ENCODE assay signal across 19 cellular contexts in genomic region chr4:141486375-141486997, GRCh38.
DNase-seq lines count a peak whose midpoint lies in the region; FAIRE-seq and TF ChIP-seq lines count a peak whose summit lies in the region.
"Had no signal": no experiment of that assay in that cellular context is flagged by ENCODE, and none has a peak within 500 bp of the region (broad histone marks: within the 10 kb centered on the region; RNA-seq: fewer than 3 reads in every experiment).

No MANE protein-coding gene starts in this region.

- peaks cover 32% of the 10 kb centered on the region for H3K9me3 Mint-ChIP-seq in mesothelial cell of epicardium

- H3K4me3 Mint-ChIP-seq in mesothelial cell of epicardium: no peak overlapping the region
- H3K4me3 Mint-ChIP-seq: activated naive CD4-positive, alpha-beta T cell treated with anti-CD3 and anti-CD28 coated beads, Interleukin-2, amount 50 U/mL, for 24 hours; CD4-positive, CD25-positive, alpha-beta regulatory T cell had no signal

- H3K9me3 ChIP-seq in MG63: no peaks in the 10 kb centered on the region; the same call in 1 of the 2 replicates
- H3K9me3 ChIP-seq in osteoblast (ENCODE audit: low read depth, low read length): peaks cover 3% of the 10 kb centered on the region

- H3K27ac ChIP-seq in osteoblast (ENCODE audit: low read depth, low read length): peak overlapping the region; percentile 53
- H3K27ac ChIP-seq: HL-60 had no signal

- FAIRE-seq in frontal cortex (lab: Jason Lieb, UNC): no peak
- FAIRE-seq: urothelium cell line had no signal

- no peaks in the 10 kb centered on the region for H3K27me3 ChIP-seq in MG63
- H3K27me3 ChIP-seq in osteoblast (ENCODE audit: insufficient read depth, low read length): no peaks in the 10 kb centered on the region

- H4K20me1 ChIP-seq in osteoblast (ENCODE audit: insufficient read depth, low read length): no peaks in the 10 kb centered on the region

- H3K4me3 ChIP-seq in MG63 (no peak overlapping the region), choroid plexus epithelial cell (ENCODE audit: low read depth, low read length) (no peak overlapping the region), osteoblast (ENCODE audit: insufficient read depth, low read length) (peak overlapping the region; percentile 1)

- H2AFZ ChIP-seq in osteoblast (ENCODE audit: low read length): peak overlapping the region; percentile 21

- no peaks in the 10 kb centered on the region for H3K36me3 Mint-ChIP-seq in mesothelial cell of epicardium
- H3K36me3 Mint-ChIP-seq: activated naive CD4-positive, alpha-beta T cell treated with anti-CD3 and anti-CD28 coated beads, Interleukin-2, amount 50 U/mL, for 24 hours; CD4-positive, CD25-positive, alpha-beta regulatory T cell had no signal

- no peak overlapping the region for H3K27ac Mint-ChIP-seq in mesothelial cell of epicardium
- H3K27ac Mint-ChIP-seq: activated naive CD4-positive, alpha-beta T cell treated with anti-CD3 and anti-CD28 coated beads, Interleukin-2, amount 50 U/mL, for 24 hours; CD4-positive, CD25-positive, alpha-beta regulatory T cell; progenitor cell of endocrine pancreas had no signal

- H3K4me1 ChIP-seq in osteoblast (ENCODE audit: insufficient read depth, low read length): peaks cover 5% of the 10 kb centered on the region

- intact Hi-C loops in head of caudate nucleus (cut with DNase I): no loop called here

- DNase-seq in AG20443 (ENCODE audit: low spot score) (peak; percentile 16), MG63 (peak; percentile 67), choroid plexus epithelial cell (ENCODE audit: low read depth) (peak; percentile 56), osteoblast (ENCODE audit: insufficient read length, low spot score, missing footprints) (peak; percentile 85), mucosa of gallbladder (ENCODE audit: low spot score) (no peak), frontal cortex (ENCODE audit: low spot score in 2 of 2) (no peak), mesothelial cell of epicardium (ENCODE audit: low spot score in 2 of 2, unreplicated experiment in 2 of 2) (no peak), head of caudate nucleus (no peak)
- DNase-seq: activated CD4-positive, CD25-positive, alpha-beta regulatory T cell; activated CD8-positive, alpha-beta memory T cell treated with anti-CD3 and anti-CD28 coated beads, Interleukin-2, amount 50 U/mL, for 48 hours; CD4-positive, CD25-positive, alpha-beta regulatory T cell; cortex of kidney; GDM1; NCI-H446; OCI-M1 had no signal

- no peaks in the 10 kb centered on the region for H3K79me2 ChIP-seq in osteoblast (ENCODE audit: insufficient read depth, low read length)

- peak overlapping the region; percentile 32 for H3K4me2 ChIP-seq in osteoblast (ENCODE audit: insufficient read depth, low read length)

- TF ChIP-seq CTCF in choroid plexus epithelial cell (conservative IDR thresholded peaks at IDR 0.05; ENCODE audit: low read depth, low read length) (no peak), osteoblast (IDR thresholded peaks at IDR 0.05; ENCODE audit: extremely low read depth, low read depth, low read length) (no peak), mesothelial cell of epicardium (IDR thresholded peaks at IDR 0.05; ENCODE audit: unreplicated experiment) (no peak)

- no peaks in the 10 kb centered on the region for H3K4me1 Mint-ChIP-seq in mesothelial cell of epicardium
- H3K4me1 Mint-ChIP-seq: activated naive CD4-positive, alpha-beta T cell treated with anti-CD3 and anti-CD28 coated beads, Interleukin-2, amount 50 U/mL, for 24 hours; CD4-positive, CD25-positive, alpha-beta regulatory T cell had no signal

- peaks cover 11% of the 10 kb centered on the region for H3K27me3 Mint-ChIP-seq in mesothelial cell of epicardium (ENCODE audit: low read depth)
- H3K27me3 Mint-ChIP-seq: CD4-positive, CD25-positive, alpha-beta regulatory T cell; progenitor cell of endocrine pancreas had no signal

- H3K36me3 ChIP-seq in MG63: no peaks in the 10 kb centered on the region
- no peaks in the 10 kb centered on the region for H3K36me3 ChIP-seq in osteoblast (ENCODE audit: insufficient read depth, low read length)

Comparison
In these comparisons a context has a peak if more than half of its experiments do, and no peak if none do; other contexts are left out.
1. DNase-seq: peak in AG20443 (single experiment), MG63 (single experiment), choroid plexus epithelial cell (single experiment) and osteoblast (single experiment); none in mucosa of gallbladder (single experiment), frontal cortex (0 of 2), mesothelial cell of epicardium (0 of 2) and head of caudate nucleus (0 of 42).